21 cellular contexts compared by ENCODE assay signal in genomic region chr3:25144430-25144829, GRCh38.
"Had no signal": no experiment of that assay in that cellular context is flagged by ENCODE, and none has a peak within 500 bp of the region (broad histone marks: within the 10 kb centered on the region; RNA-seq: fewer than 3 reads in every experiment).

No MANE protein-coding gene starts in this region.

- DNase-seq: esophagus squamous epithelium; foreskin keratinocyte; immature natural killer cell; kidney; left cardiac atrium; left ventricle myocardium inferior; mesenchymal stem cell; naive B cell; occipital lobe; spleen; stimulated activated CD4-positive, alpha-beta T cell treated with anti-CD3 and anti-CD28 coated beads, Interleukin-15, amount 100 ng/mL, for 24 hours; stimulated activated CD4-positive, alpha-beta T cell treated with anti-CD3 and anti-CD28 coated beads, Interleukin-1b, Interleukin-23, amount 100 ng/mL, for 48 hours; stimulated activated CD4-positive, alpha-beta T cell treated with anti-CD3 and anti-CD28 coated beads, Interleukin-4, amount 100 ng/mL, for 24 hours; tibial artery; upper lobe of right lung had no signal

- H3K4me3 ChIP-seq: esophagus squamous epithelium, left ventricle myocardium inferior, lung, prostate gland, spleen, tibial artery, upper lobe of right lung, vagina had no signal

- H3K4me1 ChIP-seq: esophagus squamous epithelium, foreskin keratinocyte, left ventricle myocardium inferior, parathyroid adenoma, prostate gland, spleen, tibial artery, upper lobe of right lung, vagina had no signal

- H3K9me3 ChIP-seq: esophagus squamous epithelium, prostate gland, upper lobe of right lung, vagina had no signal

- H2AFZ ChIP-seq: parathyroid adenoma had no signal

- H3K36me3 ChIP-seq: esophagus squamous epithelium, left ventricle myocardium inferior, prostate gland, spleen, tibial artery, upper lobe of right lung, vagina had no signal

- H3K9ac ChIP-seq: parathyroid adenoma had no signal

- ATAC-seq: foreskin keratinocyte; left cardiac atrium; sciatic nerve; stimulated activated memory B cell treated with anti-CD40 and anti-IgM and Interleukin-4, amounts not matched to agents 10 μg/mL and 1 μg/mL and 100 μg/mL, for 72 hours; upper lobe of right lung had no signal

- FAIRE-seq: kidney had no signal

- H3K27ac ChIP-seq: esophagus squamous epithelium, foreskin keratinocyte, left ventricle myocardium inferior, parathyroid adenoma, prostate gland, spleen, tibial artery, upper lobe of right lung, vagina had no signal

- H3K79me2 ChIP-seq: parathyroid adenoma had no signal

- H3K27me3 ChIP-seq: esophagus squamous epithelium, foreskin keratinocyte, spleen, tibial artery, upper lobe of right lung, vagina had no signal
